10 cellular contexts compared by ENCODE assay signal in the genomic region with DNA sequence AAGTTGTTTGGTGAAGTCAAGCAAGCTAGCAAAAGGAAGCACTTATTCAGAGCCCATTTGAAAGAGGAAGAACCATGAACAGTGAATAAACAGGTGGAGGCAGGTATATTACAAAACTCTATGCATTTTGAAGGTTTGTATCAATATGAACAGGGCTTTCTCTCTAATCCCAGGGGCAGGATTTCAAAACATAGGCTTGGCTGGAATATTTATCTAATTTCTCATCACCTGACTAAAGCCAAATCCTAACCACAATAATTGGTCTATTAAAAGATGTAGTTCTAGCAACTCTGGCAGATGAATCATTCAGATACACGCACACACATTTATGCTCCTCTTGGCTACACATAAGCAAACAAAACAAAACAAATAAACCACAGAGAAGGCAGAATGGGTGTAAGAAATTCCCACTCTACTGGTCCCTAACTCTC.
DNase-seq lines count a peak whose midpoint lies in the region; ATAC-seq, FAIRE-seq and TF ChIP-seq lines count a peak whose summit lies in the region.
"Had no signal": no experiment of that assay in that cellular context is flagged by ENCODE, and none has a peak within 500 bp of the region (broad histone marks: within the 10 kb centered on the region; RNA-seq: fewer than 3 reads in every experiment).

No MANE protein-coding gene starts in this region.

- peak overlapping the region; percentile 89 for H3K27ac ChIP-seq in smooth muscle cell (ENCODE audit: low read depth)
- H3K27ac ChIP-seq in HepG2 (ENCODE audit: extremely low read length, insufficient read depth, low read length), result no peak overlapping the region

- DNase-seq in RCC 7860 (ENCODE audit: low spot score) (peak; percentile 78), epidermal melanocyte (ENCODE audit: insufficient read length, low spot score) (peak; percentile 29), smooth muscle cell (lab: John Stamatoyannopoulos, UW; ENCODE audit: unreplicated experiment) (no peak), HepG2 (ENCODE audit: low spot score) (no peak), COR-L47 (lab: John Stamatoyannopoulos, UW) (no peak)
- DNase-seq in activated naive CD4-positive, alpha-beta T cell treated with anti-CD3 and anti-CD28 coated beads, Interleukin-2, amount 50 U/mL, for 16 hours, result no peak
- DNase-seq: effector CD8-positive, alpha-beta T cell; NCI-H82 had no signal

- no TSS peak for BruUV-seq in HepG2 (replicated peaks; lab: Mats Ljungman, UMichigan)

- intact Hi-C loops in HepG2 (cut with micrococcal nuclease; ENCODE audit: unreplicated experiment), result no loop called here

- H3K4me3 ChIP-seq in smooth muscle cell (no peak overlapping the region), HepG2 (replicated peaks in 1 of 3; ENCODE audit: insufficient read depth in 1 of 3, low read depth in 2 of 3, low read length in 3 of 3) (no peak overlapping the region)

- ATAC-seq in GM18868 (IDR thresholded peaks at IDR 0.05; ENCODE audit: unreplicated experiment), result peak; percentile 71
- no peak for ATAC-seq in HepG2
- ATAC-seq in HG02870 (IDR thresholded peaks at IDR 0.05; ENCODE audit: unreplicated experiment), result no peak

- H3K27me3 ChIP-seq in smooth muscle cell (ENCODE audit: low read depth), result no peaks in the 10 kb centered on the region
- no peaks in the 10 kb centered on the region for H3K27me3 ChIP-seq in HepG2 (ENCODE audit: control insufficient read depth in 1 of 2, insufficient read depth in 2 of 2, low read length in 2 of 2)

- no peaks in the 10 kb centered on the region for H3K79me2 ChIP-seq in smooth muscle cell (ENCODE audit: low read depth)
- no peaks in the 10 kb centered on the region for H3K79me2 ChIP-seq in HepG2 (ENCODE audit: insufficient read depth, low read length)

- H4K20me1 ChIP-seq in smooth muscle cell (ENCODE audit: low read depth) (no peaks in the 10 kb centered on the region), HepG2 (ENCODE audit: insufficient read depth, low read length) (no peaks in the 10 kb centered on the region; the same call in 1 of the 2 replicates)

- TF ChIP-seq CTCF in smooth muscle cell (IDR thresholded peaks at IDR 0.05; ENCODE audit: borderline replicate concordance, insufficient read depth, poor library complexity, severe bottlenecking), result no peak
- TF ChIP-seq CTCF in HepG2 (CRISPR knock-in tag; IDR thresholded peaks at IDR 0.05), result no peak

- POLR2A ChIA-PET in HepG2 (lab: Yijun Ruan, JAX), result no interaction called here

- peaks cover 6% of the 10 kb centered on the region for H3F3A ChIP-seq in smooth muscle cell (ENCODE audit: low read depth)

- TF ChIP-seq EP300 in HepG2 (IDR thresholded peaks at IDR 0.05; ENCODE audit: low read depth in 2 of 2, low read length in 2 of 2), result no peak
- TF ChIP-seq EP300 in HepG2 (CRISPR knock-in tag; IDR thresholded peaks at IDR 0.05; ENCODE audit: borderline replicate concordance), result no peak

- TF ChIP-seq POLR2A in HepG2 (IDR thresholded peaks at IDR 0.05; ENCODE audit: insufficient read depth in 1 of 2, low read depth in 2 of 2, low read length in 2 of 2), result no peak

- H2AFZ ChIP-seq in smooth muscle cell (ENCODE audit: low read depth), result no peak overlapping the region
- H2AFZ ChIP-seq in HepG2 (ENCODE audit: low read length), result no peak overlapping the region

- H3K4me2 ChIP-seq in smooth muscle cell (peak overlapping the region; percentile 54), HepG2 (ENCODE audit: low read depth, low read length) (no peak overlapping the region)

- in situ Hi-C loops in HepG2 (cut with HindIII; ENCODE audit: extremely low pct_ligation_motif_present, low pct_unique_long_range_greater_than_20kb), result no loop called here

- 21% methylated on average over 1 of the region's 1 CpG for WGBS in smooth muscle cell (ENCODE audit: low lambda C conversion rate)
- WGBS in HepG2 (ENCODE audit: low lambda C conversion rate), result 0% methylated on average over 1 of the region's 1 CpG

- H3K9ac ChIP-seq in smooth muscle cell (ENCODE audit: low read depth) (peak overlapping the region; percentile 81), HepG2 (ENCODE audit: insufficient read depth, low read depth, low read length) (no peak overlapping the region)

- CTCF ChIA-PET in HepG2 (lab: Yijun Ruan, JAX; ENCODE audit: low intra/inter-chr PET ratio, low total read pairs), result no interaction called here

- FAIRE-seq in RCC 7860 (lab: Jason Lieb, UNC) (peak; percentile 26), HepG2 (lab: Jason Lieb, UNC) (no peak)

- no peaks in the 10 kb centered on the region for H3K36me3 ChIP-seq in smooth muscle cell (ENCODE audit: low read depth)
- no peaks in the 10 kb centered on the region for H3K36me3 ChIP-seq in HepG2 (replicated peaks in 1 of 2; ENCODE audit: control insufficient read depth in 1 of 2, insufficient read depth in 2 of 2, low read length in 2 of 2)

- H3K4me1 ChIP-seq in smooth muscle cell (ENCODE audit: low read depth), result peaks cover 16% of the 10 kb centered on the region
- no peaks in the 10 kb centered on the region for H3K4me1 ChIP-seq in HepG2 (ENCODE audit: insufficient read depth, low read length)

- TF ChIP-seq RAD21 in HepG2 (CRISPR knock-in tag; IDR thresholded peaks at IDR 0.05), result no peak

- H3K9me3 ChIP-seq in smooth muscle cell (replicated peaks; ENCODE audit: low read depth) (no peaks in the 10 kb centered on the region), HepG2 (ENCODE audit: low read length) (no peaks in the 10 kb centered on the region)

TF ChIP-seq in HepG2, 621 proteins besides CTCF, POLR2A, EP300 and RAD21:
- TF ChIP-seq SP1 (IDR thresholded peaks at IDR 0.05), result no peak
- no peak for TF ChIP-seq SP1 (CRISPR knock-in tag; IDR thresholded peaks at IDR 0.05)
- no peak for TF ChIP-seq RXRA (CRISPR knock-in tag; IDR thresholded peaks at IDR 0.05)
- no peak for TF ChIP-seq SAP130 (CRISPR knock-in tag; IDR thresholded peaks at IDR 0.05; ENCODE audit: low read depth)
- no peak for TF ChIP-seq TBX2 (CRISPR knock-in tag; IDR thresholded peaks at IDR 0.05; ENCODE audit: borderline replicate concordance)
- no peak for TF ChIP-seq ZNF816 (CRISPR knock-in tag; IDR thresholded peaks at IDR 0.05; ENCODE audit: borderline replicate concordance)
- no peak for TF ChIP-seq ARNT (IDR thresholded peaks at IDR 0.05)
- no peak for TF ChIP-seq ZNF501 (CRISPR knock-in tag; IDR thresholded peaks at IDR 0.05)
- TF ChIP-seq KLF12 (CRISPR knock-in tag; IDR thresholded peaks at IDR 0.05; ENCODE audit: borderline replicate concordance), result no peak
- no peak for TF ChIP-seq DNMT3B (CRISPR knock-in tag; conservative IDR thresholded peaks at IDR 0.05)
- TF ChIP-seq PAWR (CRISPR knock-in tag; IDR thresholded peaks at IDR 0.05; ENCODE audit: borderline replicate concordance), result no peak
- TF ChIP-seq NFIC (IDR thresholded peaks at IDR 0.05; ENCODE audit: low read length), result no peak
- TF ChIP-seq ZNF432 (CRISPR knock-in tag; IDR thresholded peaks at IDR 0.05; ENCODE audit: borderline replicate concordance), result no peak
- TF ChIP-seq ZNF660 (CRISPR knock-in tag; IDR thresholded peaks at IDR 0.05; ENCODE audit: borderline replicate concordance, low read depth), result no peak
- TF ChIP-seq BRD4 (CRISPR knock-in tag; IDR thresholded peaks at IDR 0.05), result no peak
- no peak for TF ChIP-seq ZFX (CRISPR knock-in tag; IDR thresholded peaks at IDR 0.05; ENCODE audit: low read depth)

Comparison
In these comparisons a context has a peak if more than half of its experiments do, and no peak if none do; other contexts are left out.
1. DNase-seq: peak in RCC 7860 (single experiment) and epidermal melanocyte (single experiment); none in smooth muscle cell (single experiment), activated naive CD4-positive, alpha-beta T cell treated with anti-CD3 and anti-CD28 coated beads, Interleukin-2, amount 50 U/mL, for 16 hours (single experiment), HepG2 (single experiment) and COR-L47 (single experiment).